In the genomic region with DNA sequence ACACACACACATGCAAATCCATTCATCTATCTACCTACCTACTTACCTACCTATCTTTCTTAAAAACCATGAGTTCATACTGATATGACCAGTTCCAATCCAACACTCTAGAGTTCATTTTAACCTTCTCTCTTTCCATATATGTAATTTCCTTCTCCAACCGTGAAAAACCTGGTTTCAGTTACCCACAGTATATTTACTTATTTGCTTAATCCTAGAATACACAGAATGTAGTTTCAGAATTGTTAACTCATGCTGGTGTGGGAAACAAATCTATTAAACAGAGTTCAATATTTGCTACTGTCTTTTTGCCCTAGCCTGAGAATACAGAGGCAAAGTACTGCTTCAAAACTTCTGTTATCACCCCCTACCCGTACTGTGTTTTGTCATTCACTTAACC, we compare ENCODE assay signal across 22 cellular contexts.
DNase-seq lines count a peak whose midpoint lies in the region; ATAC-seq and TF ChIP-seq lines count a peak whose summit lies in the region.
"Had no signal": no experiment of that assay in that cellular context is flagged by ENCODE, and none has a peak within 500 bp of the region (broad histone marks: within the 10 kb centered on the region; RNA-seq: fewer than 3 reads in every experiment).

No MANE protein-coding gene starts in this region.

- H3K4me2 ChIP-seq in hepatocyte (no peak overlapping the region), OCI-LY7 (ENCODE audit: low read length) (no peak overlapping the region)
- H3K4me2 ChIP-seq: A549, GM23338 had no signal

- ATAC-seq in HG02798 (IDR thresholded peaks at IDR 0.05; ENCODE audit: poor library complexity, unreplicated experiment), result no peak
- ATAC-seq: A549, GM12878, GM23338, HCT116 had no signal

- H3K9me2 ChIP-seq in hepatocyte (replicated peaks; ENCODE audit: insufficient read depth) (no peaks in the 10 kb centered on the region), OCI-LY7 (ENCODE audit: insufficient read depth, low read length) (no peaks in the 10 kb centered on the region)

- no TSS peak for BruUV-seq in OCI-LY7 (replicated peaks; lab: Mats Ljungman, UMichigan)

- WGBS in hepatocyte (ENCODE audit: low lambda C conversion rate, missing lambda C conversion rate), result 30% methylated on average over 2 of the region's 2 CpGs
- WGBS in liver, result 25% methylated on average over 2 of the region's 2 CpGs

- CTCF ChIA-PET in OCI-LY7 (lab: Charles Lee; ENCODE audit: unreplicated experiment), result no interaction called here

- no peak for TF ChIP-seq RAD21 in liver (IDR thresholded peaks at IDR 0.05)

- intact Hi-C loops in OCI-LY7 (cut with micrococcal nuclease; ENCODE audit: unreplicated experiment), result no loop called here

- H3K4me1 ChIP-seq in hepatocyte (ENCODE audit: insufficient read depth) (no peaks in the 10 kb centered on the region), liver (ENCODE audit: control insufficient read depth in 4 of 4, insufficient read depth in 4 of 4, low read length in 3 of 4) (peaks cover under 1 to 14% (median 5%) of the 10 kb centered on the region in 4 donors), OCI-LY7 (ENCODE audit: insufficient read depth, low read length, poor library complexity, severe bottlenecking) (no peaks in the 10 kb centered on the region)
- H3K4me1 ChIP-seq: A549 had no signal

- H4K20me1 ChIP-seq in hepatocyte (ENCODE audit: insufficient read depth, poor library complexity, severe bottlenecking) (no peaks in the 10 kb centered on the region), OCI-LY7 (ENCODE audit: insufficient read depth, low read length) (no peaks in the 10 kb centered on the region)

- TF ChIP-seq CTCF in hepatocyte (IDR thresholded peaks at IDR 0.05; ENCODE audit: poor library complexity) (no peak), liver (IDR thresholded peaks at IDR 0.05; ENCODE audit: low read depth, low read length, missing input control) (no peak), OCI-LY7 (conservative IDR thresholded peaks at IDR 0.05; ENCODE audit: low read length) (no peak)

- H3K27me3 ChIP-seq in hepatocyte (no peaks in the 10 kb centered on the region), liver (ENCODE audit: control insufficient read depth in 4 of 4, insufficient read depth in 4 of 4, low read length in 3 of 4) (no peaks in the 10 kb centered on the region)

- peak overlapping the region in 1 of 2 donors; percentile 47 for H3K9ac ChIP-seq in liver (ENCODE audit: low read depth in 1 of 2, low read length in 2 of 2)

- no peaks in the 10 kb centered on the region for H3K36me3 ChIP-seq in hepatocyte (replicated peaks; ENCODE audit: insufficient read depth, low read depth)
- no peaks in the 10 kb centered on the region for H3K36me3 ChIP-seq in liver (ENCODE audit: control insufficient read depth in 4 of 4, insufficient read depth in 3 of 4, low read depth in 1 of 4, low read length in 3 of 4)
- no peaks in the 10 kb centered on the region for H3K36me3 ChIP-seq in OCI-LY7 (ENCODE audit: insufficient read depth, low read length)

- H2AFZ ChIP-seq in hepatocyte, result no peak overlapping the region
- no peak overlapping the region for H2AFZ ChIP-seq in OCI-LY7 (ENCODE audit: low read length)
- H2AFZ ChIP-seq: GM23338 had no signal

- DNase-seq in DMS53 treated with DMSO at 0.1 percent for 48 hours (lab: John Stamatoyannopoulos, UW; ENCODE audit: unreplicated experiment) (peak; percentile 77), NCI-H526 (lab: John Stamatoyannopoulos, UW) (peak; percentile 78 to 88), hepatocyte (ENCODE audit: low spot score) (no peak), NCI-H446 treated with DMSO at 0.1 percent for 48 hours (lab: John Stamatoyannopoulos, UW) (no peak), NCI-H82 (lab: John Stamatoyannopoulos, UW) (no peak), OCI-LY7 (ENCODE audit: low spot score) (no peak)
- DNase-seq: 8988T; ACHN; C1 segment of cervical spinal cord; Calu3; CD4-positive, alpha-beta memory T cell; COR-L47; DMS79; EL; GDM1; H9 had no signal

- H3K79me2 ChIP-seq in hepatocyte (no peaks in the 10 kb centered on the region), OCI-LY7 (ENCODE audit: insufficient read depth, low read depth, low read length) (no peaks in the 10 kb centered on the region)

- H3K27ac ChIP-seq in hepatocyte (peak overlapping the region; percentile 49), liver (ENCODE audit: low read depth in 1 of 2, low read length in 2 of 2) (peak overlapping the region; percentile 46 to 66), OCI-LY7 (ENCODE audit: low read depth, low read length, poor library complexity, severe bottlenecking) (no peak overlapping the region)
- H3K27ac ChIP-seq: A549 had no signal

- H3K9me3 ChIP-seq in hepatocyte (ENCODE audit: low read depth), result no peaks in the 10 kb centered on the region
- H3K9me3 ChIP-seq in liver (ENCODE audit: control insufficient read depth in 4 of 4, low read length in 3 of 4), result no peaks in the 10 kb centered on the region
- no peaks in the 10 kb centered on the region for H3K9me3 ChIP-seq in OCI-LY7 (ENCODE audit: low read length)
- H3K9me3 ChIP-seq: A549 had no signal

- POLR2A ChIA-PET in OCI-LY7 (lab: Charles Lee), result no interaction called here

- H3K4me3 ChIP-seq in hepatocyte (no peak overlapping the region), liver (ENCODE audit: low read depth in 1 of 3, low read length in 3 of 3) (no peak overlapping the region), OCI-LY7 (ENCODE audit: low read depth, low read length, poor library complexity, severe bottlenecking) (no peak overlapping the region)
- H3K4me3 ChIP-seq: A549, GM12878, GM23338 had no signal

TF ChIP-seq in liver, 16 proteins besides CTCF, POLR2A, EP300 and RAD21:
- no peak for TF ChIP-seq NR2F2 (IDR thresholded peaks at IDR 0.05)
- TF ChIP-seq ZBTB33 (IDR thresholded peaks at IDR 0.05), result peak; percentile 51
- TF ChIP-seq TAF1 (conservative IDR thresholded peaks at IDR 0.05), result no peak
- TF ChIP-seq RXRA (IDR thresholded peaks at IDR 0.05), result peak in 1 of 2 donors; percentile 77
- TF ChIP-seq JUND (IDR thresholded peaks at IDR 0.05), result peak in 1 of 2 donors; percentile 20
- TF ChIP-seq, protein P1, sequence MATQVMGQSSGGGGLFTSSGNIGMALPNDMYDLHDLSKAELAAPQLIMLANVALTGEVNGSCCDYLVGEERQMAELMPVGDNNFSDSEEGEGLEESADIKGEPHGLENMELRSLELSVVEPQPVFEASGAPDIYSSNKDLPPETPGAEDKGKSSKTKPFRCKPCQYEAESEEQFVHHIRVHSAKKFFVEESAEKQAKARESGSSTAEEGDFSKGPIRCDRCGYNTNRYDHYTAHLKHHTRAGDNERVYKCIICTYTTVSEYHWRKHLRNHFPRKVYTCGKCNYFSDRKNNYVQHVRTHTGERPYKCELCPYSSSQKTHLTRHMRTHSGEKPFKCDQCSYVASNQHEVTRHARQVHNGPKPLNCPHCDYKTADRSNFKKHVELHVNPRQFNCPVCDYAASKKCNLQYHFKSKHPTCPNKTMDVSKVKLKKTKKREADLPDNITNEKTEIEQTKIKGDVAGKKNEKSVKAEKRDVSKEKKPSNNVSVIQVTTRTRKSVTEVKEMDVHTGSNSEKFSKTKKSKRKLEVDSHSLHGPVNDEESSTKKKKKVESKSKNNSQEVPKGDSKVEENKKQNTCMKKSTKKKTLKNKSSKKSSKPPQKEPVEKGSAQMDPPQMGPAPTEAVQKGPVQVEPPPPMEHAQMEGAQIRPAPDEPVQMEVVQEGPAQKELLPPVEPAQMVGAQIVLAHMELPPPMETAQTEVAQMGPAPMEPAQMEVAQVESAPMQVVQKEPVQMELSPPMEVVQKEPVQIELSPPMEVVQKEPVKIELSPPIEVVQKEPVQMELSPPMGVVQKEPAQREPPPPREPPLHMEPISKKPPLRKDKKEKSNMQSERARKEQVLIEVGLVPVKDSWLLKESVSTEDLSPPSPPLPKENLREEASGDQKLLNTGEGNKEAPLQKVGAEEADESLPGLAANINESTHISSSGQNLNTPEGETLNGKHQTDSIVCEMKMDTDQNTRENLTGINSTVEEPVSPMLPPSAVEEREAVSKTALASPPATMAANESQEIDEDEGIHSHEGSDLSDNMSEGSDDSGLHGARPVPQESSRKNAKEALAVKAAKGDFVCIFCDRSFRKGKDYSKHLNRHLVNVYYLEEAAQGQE (IDR thresholded peaks at IDR 0.05), result peak; percentile 63
- TF ChIP-seq, protein P2, sequence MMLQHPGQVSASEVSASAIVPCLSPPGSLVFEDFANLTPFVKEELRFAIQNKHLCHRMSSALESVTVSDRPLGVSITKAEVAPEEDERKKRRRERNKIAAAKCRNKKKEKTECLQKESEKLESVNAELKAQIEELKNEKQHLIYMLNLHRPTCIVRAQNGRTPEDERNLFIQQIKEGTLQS (IDR thresholded peaks at IDR 0.05), result no peak
- TF ChIP-seq EGR1 (IDR thresholded peaks at IDR 0.05; ENCODE audit: low read depth in 2 of 2), result peak in 1 of 2 donors; percentile 18
- TF ChIP-seq YY1 (IDR thresholded peaks at IDR 0.05), result peak; percentile 73
- TF ChIP-seq HNF4A (conservative IDR thresholded peaks at IDR 0.05), result peak in 1 of 2 donors; percentile 67
- peak; percentile 57 for TF ChIP-seq FOXA1 (IDR thresholded peaks at IDR 0.05)
- TF ChIP-seq GABPA (IDR thresholded peaks at IDR 0.05 in 1 of 2, conservative IDR thresholded peaks at IDR 0.05 in 1 of 2), result peak in 1 of 2 donors; percentile 14
- TF ChIP-seq, protein P3, sequence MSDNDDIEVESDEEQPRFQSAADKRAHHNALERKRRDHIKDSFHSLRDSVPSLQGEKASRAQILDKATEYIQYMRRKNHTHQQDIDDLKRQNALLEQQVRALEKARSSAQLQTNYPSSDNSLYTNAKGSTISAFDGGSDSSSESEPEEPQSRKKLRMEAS (IDR thresholded peaks at IDR 0.05), result peak; percentile 49
- TF ChIP-seq FOXA2 (IDR thresholded peaks at IDR 0.05), result peak; percentile 75

Comparison
In these comparisons a context has a peak if more than half of its experiments do, and no peak if none do; other contexts are left out.
1. DNase-seq: peak in DMS53 treated with DMSO at 0.1 percent for 48 hours (single experiment) and NCI-H526 (2 of 2); none in hepatocyte (single experiment), NCI-H446 treated with DMSO at 0.1 percent for 48 hours (single experiment), NCI-H82 (single experiment) and OCI-LY7 (single experiment).